In the genomic region with DNA sequence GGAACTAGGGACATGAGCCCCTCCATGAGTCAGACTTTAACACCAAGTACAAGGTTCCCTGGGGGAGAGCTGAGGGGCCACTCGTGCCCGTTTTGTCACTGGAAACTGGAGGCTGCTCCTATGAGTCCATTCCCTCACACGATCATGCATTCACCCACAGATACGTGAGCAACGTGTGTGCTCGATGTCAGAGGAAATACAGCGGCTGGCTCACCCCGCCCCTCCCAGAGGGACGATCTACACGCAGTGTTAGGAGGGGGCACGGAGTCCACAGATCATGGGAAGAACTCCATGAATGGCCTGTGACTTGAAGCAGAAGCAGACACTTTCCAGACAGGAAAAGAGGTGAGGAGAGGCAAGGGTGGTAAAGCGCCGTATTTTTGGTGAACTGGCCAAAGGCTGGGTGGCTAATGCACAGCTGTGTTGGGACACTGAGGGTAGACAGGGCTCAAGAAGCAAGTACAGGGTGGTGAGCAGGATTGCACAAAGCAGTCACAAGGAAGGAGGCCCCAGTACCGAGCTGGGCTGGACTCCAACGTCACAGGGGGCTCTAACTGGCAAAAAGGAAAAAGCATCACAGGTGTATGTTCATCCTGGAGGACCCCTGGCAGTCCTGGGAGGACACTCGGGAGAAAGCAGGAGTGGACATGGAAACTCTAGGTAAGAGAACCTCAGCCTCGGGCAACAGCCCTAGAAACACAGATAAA, we compare ENCODE assay signal across 25 cellular contexts. TPM values are rescaled to one million over a fixed set of nuclear protein-coding genes. Genes with fewer than 3 reads are reported as not detected.
A peak's percentile ranks its signal among the peaks of the same experiment; 100 is the strongest.
DNase-seq lines count a peak whose midpoint lies in the region; ATAC-seq, FAIRE-seq and TF ChIP-seq lines count a peak whose summit lies in the region.
"Had no signal": no experiment of that assay in that cellular context is flagged by ENCODE, and none has a peak within 500 bp of the region (broad histone marks: within the 10 kb centered on the region; RNA-seq: fewer than 3 reads in every experiment).

No MANE protein-coding gene starts in this region.

- peaks cover 0 to 3% (median 0%) of the 10 kb centered on the region in 11 experiments; a peak in 1 of 22 replicates for H3K9me3 ChIP-seq in BLaER1 treated with 17β-estradiol and CSF1 and Interleukin-3, amounts not matched to agents 10 nM and 100 nM (replicated peaks in 1 of 11)
- H3K9me3 ChIP-seq in hepatocyte (ENCODE audit: low read depth), result no peaks in the 10 kb centered on the region
- no peaks in the 10 kb centered on the region for H3K9me3 ChIP-seq in HAP-1
- H3K9me3 ChIP-seq: left lung, neutrophil, uterus had no signal

- peaks cover 5 to 34% (median 26%) of the 10 kb centered on the region in 11 experiments; a peak in 21 of 22 replicates for H3K27me3 ChIP-seq in BLaER1 treated with 17β-estradiol and CSF1 and Interleukin-3, amounts not matched to agents 10 nM and 100 nM
- H3K27me3 ChIP-seq in hepatocyte (no peaks in the 10 kb centered on the region), HAP-1 (ENCODE audit: low read depth) (no peaks in the 10 kb centered on the region)
- H3K27me3 ChIP-seq: uterus had no signal

- POLR2A ChIA-PET in RWPE1 (lab: Yijun Ruan, JAX; ENCODE audit: low non-redundant PET), result no interaction called here

- peak overlapping the region; percentile 54 to 94 (median 73) for H3K4me2 ChIP-seq in BLaER1 treated with 17β-estradiol and CSF1 and Interleukin-3, amounts not matched to agents 10 nM and 100 nM
- H3K4me2 ChIP-seq in hepatocyte, result peak overlapping the region; percentile 91

- peaks cover 58 to 89% (median 74%) of the 10 kb centered on the region in 10 experiments for H3K4me1 ChIP-seq in BLaER1 treated with 17β-estradiol and CSF1 and Interleukin-3, amounts not matched to agents 10 nM and 100 nM
- peaks cover 56% of the 10 kb centered on the region for H3K4me1 ChIP-seq in hepatocyte (ENCODE audit: insufficient read depth)
- peaks cover 20% of the 10 kb centered on the region for H3K4me1 ChIP-seq in HAP-1

- H3K9ac ChIP-seq in BLaER1 treated with 17β-estradiol and CSF1 and Interleukin-3, amounts not matched to agents 10 nM and 100 nM, result peak overlapping the region in 7 of 11 experiments; percentile 6 to 67 (median 52); a peak in 10 of 22 replicates

- peak overlapping the region in 10 of 11 experiments; percentile 16 to 68 (median 37); a peak in 13 of 22 replicates for H3K27ac ChIP-seq in BLaER1 treated with 17β-estradiol and CSF1 and Interleukin-3, amounts not matched to agents 10 nM and 100 nM
- H3K27ac ChIP-seq in RWPE1, result peak overlapping the region; percentile 4; the same call in 1 of the 2 replicates
- H3K27ac ChIP-seq in hepatocyte, result peak overlapping the region; percentile 80
- H3K27ac ChIP-seq: left lung, neutrophil, SK-N-MC had no signal

- FAIRE-seq in GM19239 (lab: Jason Lieb, UNC), result no peak
- FAIRE-seq: K562 had no signal

- H3K79me2 ChIP-seq in hepatocyte, result peaks cover 99% of the 10 kb centered on the region

- no peak overlapping the region for H2AFZ ChIP-seq in hepatocyte

- DNase-seq in RWPE1 (ENCODE audit: low spot score) (no peak), hepatocyte (ENCODE audit: low spot score) (peak; percentile 38), renal cortical epithelial cell (ENCODE audit: low read depth) (peak; percentile 32), GM19239 (ENCODE audit: insufficient read length, low spot score) (no peak), HAP-1 (ENCODE audit: low spot score in 2 of 2) (no peak), Right ventricle myocardium superior (no peak)
- DNase-seq in effector CD8-positive, alpha-beta T cell (lab: John Stamatoyannopoulos, UW), result no peak
- DNase-seq: ACHN; CD4-positive, CD25-positive, alpha-beta regulatory T cell; cerebellar nuclear complex; DMS53; effector memory CD8-positive, alpha-beta T cell; head of caudate nucleus; left lung; NCI-H1694; NCI-H748 treated with DMSO at 0.1 percent for 48 hours; OCI-M1; substantia nigra; T-helper 9 cell; uterus had no signal

- H3K36me3 ChIP-seq in BLaER1 treated with 17β-estradiol and CSF1 and Interleukin-3, amounts not matched to agents 10 nM and 100 nM, result peaks cover 0 to 37% (median 2%) of the 10 kb centered on the region in 11 experiments; a peak in 9 of 22 replicates
- H3K36me3 ChIP-seq in hepatocyte (replicated peaks; ENCODE audit: insufficient read depth, low read depth) (no peaks in the 10 kb centered on the region), HAP-1 (replicated peaks) (peaks cover 3% of the 10 kb centered on the region)
- H3K36me3 ChIP-seq: left lung, neutrophil, uterus had no signal

- CTCF ChIA-PET in RWPE1 (lab: Yijun Ruan, JAX), result interaction anchor here (0.7 kb wide), 1 partner anchor 37 kb away, joined by 3 read pairs; no protein-coding TSS in a partner anchor

- intact Hi-C loops in Right ventricle myocardium superior (cut with DNase I), result no loop called here

- H3K4me3 ChIP-seq in BLaER1 treated with 17β-estradiol and CSF1 and Interleukin-3, amounts not matched to agents 10 nM and 100 nM, result peak overlapping the region in 5 of 10 experiments; percentile 15 to 52 (median 36); a peak in 8 of 20 replicates
- no peak overlapping the region for H3K4me3 ChIP-seq in hepatocyte
- no peak overlapping the region for H3K4me3 ChIP-seq in HAP-1
- H3K4me3 ChIP-seq: K562, left lung, SK-N-MC, uterus had no signal

- no peaks in the 10 kb centered on the region for H3K9me2 ChIP-seq in hepatocyte (replicated peaks; ENCODE audit: insufficient read depth)

- in situ Hi-C loops in HAP-1 (cut with MboI; ENCODE audit: low sequenced_read_pairs), result no loop called here

- TF ChIP-seq CTCF in RWPE1 (conservative IDR thresholded peaks at IDR 0.05; ENCODE audit: low read depth) (no peak), hepatocyte (IDR thresholded peaks at IDR 0.05; ENCODE audit: poor library complexity) (no peak)

- no peak for ATAC-seq in Right ventricle myocardium superior (ENCODE audit: poor library complexity)
- ATAC-seq: activated naive CD4-positive, alpha-beta T cell treated with anti-CD3 and anti-CD28 coated beads, Interleukin-2, amount 50 U/mL, for 72 hours; effector memory CD8-positive, alpha-beta T cell; K562; left lung had no signal

- H4K20me1 ChIP-seq in BLaER1 treated with 17β-estradiol and CSF1 and Interleukin-3, amounts not matched to agents 10 nM and 100 nM, result peaks cover 4 to 97% (median 77%) of the 10 kb centered on the region in 11 experiments; a peak in 21 of 22 replicates
- peaks cover 2% of the 10 kb centered on the region for H4K20me1 ChIP-seq in hepatocyte (ENCODE audit: insufficient read depth, poor library complexity, severe bottlenecking)

- 65% methylated on average over 17 of the region's 17 CpGs for WGBS in hepatocyte (ENCODE audit: low lambda C conversion rate, missing lambda C conversion rate)

RNA-seq across cellular contexts. Expression of gene TNS3, which starts 41.4 kb away (rescaled TPM):
- total RNA-seq in hepatocyte (64.5 and 73.3 TPM in 2 replicates), renal cortical epithelial cell (30.4 and 210 TPM in 2 replicates), Right ventricle myocardium superior (43.2 TPM)
- 30.0 and 30.7 TPM in 2 replicates for polyA plus RNA-seq in hepatocyte
- polyA plus RNA-seq: CD4-positive, CD25-positive, alpha-beta regulatory T cell; K562 had no signal

Comparison
In these comparisons a context has a peak if more than half of its experiments do, and no peak if none do; other contexts are left out.
1. H3K27ac ChIP-seq: peak in every context shown above with its lines; median percentile 80 in hepatocyte; 37 in BLaER1 treated with 17β-estradiol and CSF1 and Interleukin-3, amounts not matched to agents 10 nM and 100 nM; 4 in RWPE1.
2. DNase-seq: peak in hepatocyte (single experiment) and renal cortical epithelial cell (single experiment); none in RWPE1 (single experiment), GM19239 (single experiment), effector CD8-positive, alpha-beta T cell (single experiment), HAP-1 (0 of 2) and Right ventricle myocardium superior (single experiment).